ENCODE assay signal across 14 cellular contexts in the genomic region with DNA sequence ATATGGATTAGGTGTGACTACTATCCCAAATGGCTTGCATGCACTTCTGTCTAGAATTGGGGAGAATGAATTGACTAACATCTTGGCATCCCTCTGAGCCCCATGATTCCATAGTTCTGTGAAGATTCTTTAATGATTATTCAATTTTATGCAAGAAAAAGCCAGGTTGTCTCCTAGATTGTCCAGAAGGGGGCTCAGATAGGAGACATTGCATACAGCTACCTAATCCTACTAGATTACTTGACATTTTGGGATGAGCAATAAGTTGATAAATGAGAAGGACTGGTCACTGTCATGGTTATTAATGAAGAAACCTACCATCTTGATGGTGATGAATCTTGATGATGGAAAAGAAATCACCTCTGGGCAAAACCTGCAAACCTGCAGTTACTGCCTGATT.
DNase-seq lines count a peak whose midpoint lies in the region; ATAC-seq, FAIRE-seq and TF ChIP-seq lines count a peak whose summit lies in the region.
"Had no signal": no experiment of that assay in that cellular context is flagged by ENCODE, and none has a peak within 500 bp of the region (broad histone marks: within the 10 kb centered on the region; RNA-seq: fewer than 3 reads in every experiment).

No MANE protein-coding gene starts in this region.

- FAIRE-seq in small intestine (lab: Jason Lieb, UNC) = no peak

- H3K27me3 Mint-ChIP-seq in glutamatergic neuron (ENCODE audit: unreplicated experiment) = peaks cover 13% of the 10 kb centered on the region
- H3K27me3 Mint-ChIP-seq in activated T-cell treated with anti-CD3 and anti-CD28 coated beads, Interleukin-2, amount 50 U/mL, for 72 hours (ENCODE audit: low read depth) = peaks cover 8% of the 10 kb centered on the region
- H3K27me3 Mint-ChIP-seq: activated naive CD4-positive, alpha-beta T cell treated with anti-CD3 and anti-CD28 coated beads, Interleukin-2, amount 50 U/mL, for 24 hours had no signal

- no peaks in the 10 kb centered on the region for H3K36me3 ChIP-seq in small intestine (ENCODE audit: control insufficient read depth in 2 of 2, insufficient read depth in 2 of 2, low read length in 2 of 2)
- H3K36me3 ChIP-seq: right atrium auricular region had no signal

- H3K36me3 Mint-ChIP-seq in glutamatergic neuron (ENCODE audit: unreplicated experiment) = peaks cover 4% of the 10 kb centered on the region
- no peaks in the 10 kb centered on the region for H3K36me3 Mint-ChIP-seq in activated T-cell treated with anti-CD3 and anti-CD28 coated beads, Interleukin-2, amount 50 U/mL, for 72 hours (ENCODE audit: insufficient read depth in 2 of 2)
- H3K36me3 Mint-ChIP-seq: activated naive CD4-positive, alpha-beta T cell treated with anti-CD3 and anti-CD28 coated beads, Interleukin-2, amount 50 U/mL, for 24 hours; CD8-positive, alpha-beta T cell had no signal

- H3K9me3 ChIP-seq in small intestine (ENCODE audit: control insufficient read depth, low read depth) = no peaks in the 10 kb centered on the region

- no peaks in the 10 kb centered on the region for H3K4me1 ChIP-seq in small intestine (ENCODE audit: control insufficient read depth in 2 of 2, insufficient read depth in 1 of 2, low read depth in 1 of 2, low read length in 1 of 2)

- no peak for DNase-seq in AG10803 (ENCODE audit: low read depth)
- peak; percentile 13 for DNase-seq in astrocyte of the spinal cord (ENCODE audit: low read depth, low spot score)
- no peak for DNase-seq in glutamatergic neuron
- DNase-seq in T1000 (lab: John Stamatoyannopoulos, UW) = no peak
- DNase-seq in activated T-cell treated with anti-CD3 and anti-CD28 coated beads, Interleukin-2, amount 50 U/mL, for 72 hours = no peak
- DNase-seq in small intestine = no peak
- DNase-seq: activated CD8-positive, alpha-beta T cell treated with anti-CD3 and anti-CD28 coated beads, Interleukin-2, amount 10 ng/mL, durations not matched to agents 7 days and 5 days; CD8-positive, alpha-beta T cell; effector CD4-positive, alpha-beta T cell; NCI-H1436 had no signal

- no peak for ATAC-seq in activated T-cell treated with anti-CD3 and anti-CD28 coated beads, Interleukin-2, amount 50 U/mL, for 72 hours (replicated peaks in 1 of 2)
- ATAC-seq in GM21381 (IDR thresholded peaks at IDR 0.05; ENCODE audit: unreplicated experiment) = no peak
- ATAC-seq: activated CD8-positive, alpha-beta T cell treated with anti-CD3 and anti-CD28 coated beads, Interleukin-2, amount 10 ng/mL, durations not matched to agents 7 days and 5 days; CD8-positive, alpha-beta T cell had no signal

- H3K4me3 Mint-ChIP-seq in glutamatergic neuron (ENCODE audit: unreplicated experiment) = no peak overlapping the region
- H3K4me3 Mint-ChIP-seq in activated T-cell treated with anti-CD3 and anti-CD28 coated beads, Interleukin-2, amount 50 U/mL, for 72 hours = no peak overlapping the region
- H3K4me3 Mint-ChIP-seq: activated CD8-positive, alpha-beta T cell treated with anti-CD3 and anti-CD28 coated beads, Interleukin-2, amount 10 ng/mL, durations not matched to agents 7 days and 5 days; activated naive CD4-positive, alpha-beta T cell treated with anti-CD3 and anti-CD28 coated beads, Interleukin-2, amount 50 U/mL, for 24 hours; CD8-positive, alpha-beta T cell had no signal

- H3K4me3 ChIP-seq in AG10803 (ENCODE audit: low read length) (no peak overlapping the region), astrocyte of the spinal cord (ENCODE audit: low read depth, low read length) (no peak overlapping the region), small intestine (ENCODE audit: low read depth in 1 of 2, low read length in 2 of 2) (no peak overlapping the region)
- H3K4me3 ChIP-seq: right atrium auricular region had no signal

- peak; percentile 42 for TF ChIP-seq CTCF in AG10803 (conservative IDR thresholded peaks at IDR 0.05; ENCODE audit: low read length)
- TF ChIP-seq CTCF in LNCAP (IDR thresholded peaks at IDR 0.05) = peak; percentile 25; the same call in 1 of the 2 replicates
- TF ChIP-seq CTCF in astrocyte of the spinal cord (IDR thresholded peaks at IDR 0.05; ENCODE audit: low read depth, low read length) = peak; percentile 52
- TF ChIP-seq CTCF in glutamatergic neuron (IDR thresholded peaks at IDR 0.05; ENCODE audit: partially characterized antibody, unreplicated experiment) = peak; percentile 39

- H3K27me3 ChIP-seq in small intestine (ENCODE audit: control insufficient read depth in 2 of 2, insufficient read depth in 2 of 2, low read length in 2 of 2) = no peaks in the 10 kb centered on the region
- H3K27me3 ChIP-seq: right atrium auricular region had no signal

- no peak overlapping the region for H3K27ac ChIP-seq in small intestine (ENCODE audit: low read depth in 1 of 2, low read length in 1 of 2)
- H3K27ac ChIP-seq: right atrium auricular region had no signal

- peak overlapping the region; percentile 13 for H3K27ac Mint-ChIP-seq in glutamatergic neuron (ENCODE audit: unreplicated experiment)
- no peak overlapping the region for H3K27ac Mint-ChIP-seq in activated T-cell treated with anti-CD3 and anti-CD28 coated beads, Interleukin-2, amount 50 U/mL, for 72 hours
- H3K27ac Mint-ChIP-seq: activated CD8-positive, alpha-beta T cell treated with anti-CD3 and anti-CD28 coated beads, Interleukin-2, amount 10 ng/mL, durations not matched to agents 7 days and 5 days; activated naive CD4-positive, alpha-beta T cell treated with anti-CD3 and anti-CD28 coated beads, Interleukin-2, amount 50 U/mL, for 24 hours; CD8-positive, alpha-beta T cell had no signal

- peaks cover 48% of the 10 kb centered on the region for H3K4me1 Mint-ChIP-seq in glutamatergic neuron (ENCODE audit: low read depth, unreplicated experiment)
- no peaks in the 10 kb centered on the region for H3K4me1 Mint-ChIP-seq in activated T-cell treated with anti-CD3 and anti-CD28 coated beads, Interleukin-2, amount 50 U/mL, for 72 hours (ENCODE audit: low read depth)
- H3K4me1 Mint-ChIP-seq: activated naive CD4-positive, alpha-beta T cell treated with anti-CD3 and anti-CD28 coated beads, Interleukin-2, amount 50 U/mL, for 24 hours had no signal

- in situ Hi-C loops in astrocyte of the spinal cord (cut with HindIII; ENCODE audit: low sequenced_read_pairs) = no loop called here

- H3K9me3 Mint-ChIP-seq in glutamatergic neuron (ENCODE audit: unreplicated experiment) = peaks cover 20% of the 10 kb centered on the region
- no peaks in the 10 kb centered on the region for H3K9me3 Mint-ChIP-seq in activated T-cell treated with anti-CD3 and anti-CD28 coated beads, Interleukin-2, amount 50 U/mL, for 72 hours
- H3K9me3 Mint-ChIP-seq: activated naive CD4-positive, alpha-beta T cell treated with anti-CD3 and anti-CD28 coated beads, Interleukin-2, amount 50 U/mL, for 24 hours; CD8-positive, alpha-beta T cell had no signal
